10 cellular contexts compared by ENCODE assay signal in genomic region chr1:185244015-185244747, GRCh38.
DNase-seq lines count a peak whose midpoint lies in the region; ATAC-seq lines count a peak whose summit lies in the region.
"Had no signal": no experiment of that assay in that cellular context is flagged by ENCODE, and none has a peak within 500 bp of the region (broad histone marks: within the 10 kb centered on the region; RNA-seq: fewer than 3 reads in every experiment).

No MANE protein-coding gene starts in this region.

- H3K4me3 Mint-ChIP-seq in activated T-cell treated with anti-CD3 and anti-CD28 coated beads, Interleukin-2, amount 50 U/mL, for 72 hours, result no peak overlapping the region
- H3K4me3 Mint-ChIP-seq in stimulated activated effector memory CD8-positive, alpha-beta T cell treated with anti-CD3 and anti-CD28 coated beads, Interleukin-12 subunit alpha, Interleukin-12 subunit beta, amount 100 ng/mL, for 72 hours, result no peak overlapping the region
- H3K4me3 Mint-ChIP-seq: naive thymus-derived CD8-positive, alpha-beta T cell had no signal

- no peaks in the 10 kb centered on the region for H3K27me3 Mint-ChIP-seq in activated T-cell treated with anti-CD3 and anti-CD28 coated beads, Interleukin-2, amount 50 U/mL, for 72 hours (ENCODE audit: low read depth)
- H3K27me3 Mint-ChIP-seq: naive thymus-derived CD8-positive, alpha-beta T cell had no signal

- no peaks in the 10 kb centered on the region for H3K36me3 Mint-ChIP-seq in activated T-cell treated with anti-CD3 and anti-CD28 coated beads, Interleukin-2, amount 50 U/mL, for 72 hours (ENCODE audit: insufficient read depth in 2 of 2)
- no peaks in the 10 kb centered on the region for H3K36me3 Mint-ChIP-seq in stimulated activated effector memory CD8-positive, alpha-beta T cell treated with anti-CD3 and anti-CD28 coated beads, Interleukin-12 subunit alpha, Interleukin-12 subunit beta, amount 100 ng/mL, for 72 hours

- ATAC-seq in activated T-cell treated with anti-CD3 and anti-CD28 coated beads, Interleukin-2, amount 50 U/mL, for 72 hours (replicated peaks in 1 of 2), result peak; percentile 100
- ATAC-seq in stimulated activated effector memory CD8-positive, alpha-beta T cell treated with anti-CD3 and anti-CD28 coated beads, Interleukin-12 subunit alpha, Interleukin-12 subunit beta, amount 100 ng/mL, for 72 hours, result peak; percentile 100
- ATAC-seq in HG03442 (IDR thresholded peaks at IDR 0.05; ENCODE audit: unreplicated experiment) (no peak), GM21723 (IDR thresholded peaks at IDR 0.05; ENCODE audit: unreplicated experiment) (no peak)
- ATAC-seq: naive thymus-derived CD8-positive, alpha-beta T cell had no signal

- peak; percentile 39 for DNase-seq in activated CD4-positive, alpha-beta T cell treated with anti-CD3 and anti-CD28 coated beads for 1 hour
- DNase-seq in activated CD4-positive, alpha-beta T cell treated with anti-CD3 and anti-CD28 coated beads, Interleukin-2, amount 50 U/mL, for 1 hour, result no peak
- peak; percentile 56 to 72 for DNase-seq in activated T-cell treated with anti-CD3 and anti-CD28 coated beads, Interleukin-2, amount 50 U/mL, for 72 hours
- peak; percentile 77 for DNase-seq in kidney tubule cell (ENCODE audit: low spot score)
- DNase-seq in stimulated activated effector memory CD8-positive, alpha-beta T cell treated with anti-CD3 and anti-CD28 coated beads, Interleukin-12 subunit alpha, Interleukin-12 subunit beta, amount 100 ng/mL, for 72 hours (ENCODE audit: low spot score in 2 of 2), result peak in 1 of 2 donors; percentile 54
- DNase-seq in germinal center (ENCODE audit: low spot score), result no peak
- DNase-seq: Right ventricle myocardium superior had no signal

- no peaks in the 10 kb centered on the region for H3K9me3 Mint-ChIP-seq in activated T-cell treated with anti-CD3 and anti-CD28 coated beads, Interleukin-2, amount 50 U/mL, for 72 hours
- H3K9me3 Mint-ChIP-seq in stimulated activated effector memory CD8-positive, alpha-beta T cell treated with anti-CD3 and anti-CD28 coated beads, Interleukin-12 subunit alpha, Interleukin-12 subunit beta, amount 100 ng/mL, for 72 hours, result no peaks in the 10 kb centered on the region
- H3K9me3 Mint-ChIP-seq: naive thymus-derived CD8-positive, alpha-beta T cell had no signal

- no peak overlapping the region for H3K27ac Mint-ChIP-seq in activated T-cell treated with anti-CD3 and anti-CD28 coated beads, Interleukin-2, amount 50 U/mL, for 72 hours
- H3K27ac Mint-ChIP-seq in stimulated activated effector memory CD8-positive, alpha-beta T cell treated with anti-CD3 and anti-CD28 coated beads, Interleukin-12 subunit alpha, Interleukin-12 subunit beta, amount 100 ng/mL, for 72 hours, result no peak overlapping the region
- H3K27ac Mint-ChIP-seq: naive thymus-derived CD8-positive, alpha-beta T cell had no signal

- peaks cover 30% of the 10 kb centered on the region for H3K4me1 Mint-ChIP-seq in activated T-cell treated with anti-CD3 and anti-CD28 coated beads, Interleukin-2, amount 50 U/mL, for 72 hours (ENCODE audit: low read depth)
- H3K4me1 Mint-ChIP-seq in stimulated activated effector memory CD8-positive, alpha-beta T cell treated with anti-CD3 and anti-CD28 coated beads, Interleukin-12 subunit alpha, Interleukin-12 subunit beta, amount 100 ng/mL, for 72 hours, result peaks cover 18% of the 10 kb centered on the region

Comparison
In these comparisons a context has a peak if more than half of its experiments do, and no peak if none do; other contexts are left out.
1. DNase-seq: peak in activated CD4-positive, alpha-beta T cell treated with anti-CD3 and anti-CD28 coated beads for 1 hour (single experiment), activated T-cell treated with anti-CD3 and anti-CD28 coated beads, Interleukin-2, amount 50 U/mL, for 72 hours (2 of 2) and kidney tubule cell (single experiment); none in activated CD4-positive, alpha-beta T cell treated with anti-CD3 and anti-CD28 coated beads, Interleukin-2, amount 50 U/mL, for 1 hour (single experiment) and germinal center (single experiment).
2. ATAC-seq: peak in activated T-cell treated with anti-CD3 and anti-CD28 coated beads, Interleukin-2, amount 50 U/mL, for 72 hours (2 of 2) and stimulated activated effector memory CD8-positive, alpha-beta T cell treated with anti-CD3 and anti-CD28 coated beads, Interleukin-12 subunit alpha, Interleukin-12 subunit beta, amount 100 ng/mL, for 72 hours (single experiment); none in HG03442 (single experiment) and GM21723 (single experiment).